23 cellular contexts compared by ENCODE assay signal in genomic region chr6:40832691-40833090, GRCh38.
"Had no signal": no experiment of that assay in that cellular context is flagged by ENCODE, and none has a peak within 500 bp of the region (broad histone marks: within the 10 kb centered on the region; RNA-seq: fewer than 3 reads in every experiment).

No MANE protein-coding gene starts in this region.

- ATAC-seq: left lobe of liver; naive thymus-derived CD8-positive, alpha-beta T cell; sciatic nerve; stimulated activated naive CD8-positive, alpha-beta T cell treated with anti-CD3 and anti-CD28 coated beads, Interleukin-15, amount 100 ng/mL, for 72 hours; upper lobe of right lung had no signal

- H3K36me3 ChIP-seq: lower lobe of right lung, ovary, suprapubic skin, transverse colon, upper lobe of right lung, uterus had no signal

- H3K4me3 ChIP-seq: dorsolateral prefrontal cortex, lower lobe of right lung, ovary, psoas muscle, smooth muscle cell, suprapubic skin, transverse colon, upper lobe of right lung, uterus had no signal

- DNase-seq: dorsolateral prefrontal cortex; effector CD4-positive, alpha-beta T cell; lower lobe of right lung; naive thymus-derived CD8-positive, alpha-beta T cell; nephron progenitor cell; occipital lobe; ovary; posterior cingulate gyrus; psoas muscle; retina; stimulated activated CD4-positive, alpha-beta T cell treated with anti-CD3 and anti-CD28 coated beads, Interleukin-12 subunit alpha, Interleukin-12 subunit beta, amount 100 ng/mL, for 4 hours; stimulated activated CD4-positive, alpha-beta T cell treated with anti-CD3 and anti-CD28 coated beads, Interleukin-1b, Interleukin-23, amount 100 ng/mL, for 48 hours; stimulated activated CD4-positive, alpha-beta T cell treated with anti-CD3 and anti-CD28 coated beads, Interleukin-4, amount 100 ng/mL, for 1 hour; stimulated activated CD8-positive, alpha-beta memory T cell treated with anti-CD3 and anti-CD28 coated beads, Interleukin-4, amount 100 ng/mL, for 48 hours; stimulated activated naive CD4-positive, alpha-beta T cell; stimulated activated naive CD8-positive, alpha-beta T cell treated with anti-CD3 and anti-CD28 coated beads, Interleukin-15, amount 100 ng/mL, for 72 hours; transverse colon; upper lobe of right lung; uterus had no signal

- H3K9me3 ChIP-seq: lower lobe of right lung, ovary, psoas muscle, suprapubic skin, transverse colon, upper lobe of right lung, uterus had no signal

- H3K27ac ChIP-seq: dorsolateral prefrontal cortex, lower lobe of right lung, ovary, psoas muscle, suprapubic skin, transverse colon, upper lobe of right lung, uterus had no signal

- H3K4me2 ChIP-seq: smooth muscle cell had no signal

- H3K27me3 ChIP-seq: ovary, uterus had no signal

- H3K4me1 ChIP-seq: lower lobe of right lung, suprapubic skin, transverse colon, upper lobe of right lung, uterus had no signal
